In genomic region chr4:140523857-140524742, GRCh38 we compare ENCODE assay signal across 1 cellular context.
A peak's percentile ranks its signal among the peaks of the same experiment; 100 is the strongest.
TF ChIP-seq lines count a peak whose summit lies in the region.

Gene ELMOD2, plus strand, starts transcription at chr4:140524168. Its CDS starts 1,261 bp downstream, at chr4:140525429.

TF ChIP-seq in HepG2, 621 proteins besides CTCF, POLR2A, EP300 and RAD21 (continued from another document and continues in another):
- peak; percentile 60; the same call in 1 of the 2 replicates for TF ChIP-seq ARID2 (CRISPR knock-in tag; IDR thresholded peaks at IDR 0.05; ENCODE audit: borderline replicate concordance)
- no peak for TF ChIP-seq JUND (CRISPR knock-in tag; IDR thresholded peaks at IDR 0.05)
- TF ChIP-seq RFXAP (CRISPR knock-in tag; IDR thresholded peaks at IDR 0.05; ENCODE audit: borderline replicate concordance): peak; percentile 99
- peak; percentile 34; the same call in 1 of the 2 replicates for TF ChIP-seq ARID5B (CRISPR knock-in tag; IDR thresholded peaks at IDR 0.05)
- peak; percentile 82; the same call in 1 of the 2 replicates for TF ChIP-seq NAIF1 (CRISPR knock-in tag; IDR thresholded peaks at IDR 0.05; ENCODE audit: borderline replicate concordance)
- peak; percentile 48; the same call in 1 of the 2 replicates for TF ChIP-seq TARDBP (CRISPR knock-in tag; IDR thresholded peaks at IDR 0.05)
- TF ChIP-seq MED1 (CRISPR knock-in tag; IDR thresholded peaks at IDR 0.05): peak; percentile 64
- peak; percentile 81 for TF ChIP-seq ZNF121 (CRISPR knock-in tag; IDR thresholded peaks at IDR 0.05)
- TF ChIP-seq KIAA2018 (CRISPR knock-in tag; IDR thresholded peaks at IDR 0.05; ENCODE audit: borderline replicate concordance): no peak
- TF ChIP-seq ZNF703 (CRISPR knock-in tag; IDR thresholded peaks at IDR 0.05; ENCODE audit: borderline replicate concordance): no peak
- TF ChIP-seq POLR2G (IDR thresholded peaks at IDR 0.05; ENCODE audit: low read depth, low read length): peak; percentile 91
- TF ChIP-seq ZBTB14 (CRISPR knock-in tag; IDR thresholded peaks at IDR 0.05): 0 out of 2 replicates have a peak, but pooled peaks have one; percentile 23
- peak; percentile 90 for TF ChIP-seq KMT2B (CRISPR knock-in tag; IDR thresholded peaks at IDR 0.05)
- TF ChIP-seq ZNF333 (CRISPR knock-in tag; IDR thresholded peaks at IDR 0.05; ENCODE audit: borderline replicate concordance): peak; percentile 29; the same call in 1 of the 2 replicates
- TF ChIP-seq TFAP4 (IDR thresholded peaks at IDR 0.05; ENCODE audit: borderline replicate concordance, low read depth): peak; percentile 64; the same call in 1 of the 2 replicates
- TF ChIP-seq PRDM4 (CRISPR knock-in tag; IDR thresholded peaks at IDR 0.05; ENCODE audit: borderline replicate concordance): no peak
- TF ChIP-seq PCBP1 (IDR thresholded peaks at IDR 0.05; ENCODE audit: borderline replicate concordance, low read depth, low read length): peak; percentile 34; the same call in 1 of the 2 replicates
- TF ChIP-seq RFX5 (IDR thresholded peaks at IDR 0.05; ENCODE audit: low read depth, low read length): peak; percentile 75
- no peak for TF ChIP-seq PHB2 (IDR thresholded peaks at IDR 0.05; ENCODE audit: partially characterized antibody)
- no peak for TF ChIP-seq ZNF839 (CRISPR knock-in tag; IDR thresholded peaks at IDR 0.05; ENCODE audit: borderline replicate concordance)
- peak; percentile 48; the same call in 1 of the 2 replicates for TF ChIP-seq ZNF280D (CRISPR knock-in tag; IDR thresholded peaks at IDR 0.05)
- TF ChIP-seq ZNF691 (CRISPR knock-in tag; IDR thresholded peaks at IDR 0.05; ENCODE audit: borderline replicate concordance, low read depth): no peak
- peak; percentile 94 for TF ChIP-seq ZMYM4 (CRISPR knock-in tag; IDR thresholded peaks at IDR 0.05)
- TF ChIP-seq CEBPB (IDR thresholded peaks at IDR 0.05; ENCODE audit: borderline replicate concordance, low read depth, low read length): no peak
- peak; percentile 59; the same call in 1 of the 2 replicates for TF ChIP-seq ZBTB38 (CRISPR knock-in tag; IDR thresholded peaks at IDR 0.05)
- TF ChIP-seq PRDM15 (CRISPR knock-in tag; IDR thresholded peaks at IDR 0.05): no peak
